In genomic region chr22:32622004-32622761, GRCh38 we compare ENCODE assay signal across 8 cellular contexts.
DNase-seq lines count a peak whose midpoint lies in the region; ATAC-seq and TF ChIP-seq lines count a peak whose summit lies in the region.

No MANE protein-coding gene starts in this region.

- H3K4me3 ChIP-seq in NT2/D1 (ENCODE audit: insufficient read length, low read depth) (no peak overlapping the region), fibroblast of pulmonary artery (replicated peaks; ENCODE audit: low read depth, low read length) (no peak overlapping the region), mucosa of stomach (ENCODE audit: low read length) (no peak overlapping the region), upper lobe of left lung (no peak overlapping the region)

- TF ChIP-seq EP300 in upper lobe of left lung (IDR thresholded peaks at IDR 0.05): peak in 2 of 4 donors; percentile 56 to 85

- H3K9me3 ChIP-seq in NT2/D1 (ENCODE audit: insufficient read depth, low read length): peaks cover 10% of the 10 kb centered on the region
- peaks cover 6% of the 10 kb centered on the region for H3K9me3 ChIP-seq in mucosa of stomach (ENCODE audit: control insufficient read depth, low read length)
- H3K9me3 ChIP-seq in upper lobe of left lung: no peaks in the 10 kb centered on the region

- no peak for TF ChIP-seq POLR2A in upper lobe of left lung (IDR thresholded peaks at IDR 0.05)

- H3K27me3 ChIP-seq in NT2/D1 (ENCODE audit: insufficient read depth, insufficient read length): no peaks in the 10 kb centered on the region
- H3K27me3 ChIP-seq in mucosa of stomach (ENCODE audit: control insufficient read depth, insufficient read depth, low read length): no peaks in the 10 kb centered on the region
- H3K27me3 ChIP-seq in upper lobe of left lung: no peaks in the 10 kb centered on the region

- H3K36me3 ChIP-seq in NT2/D1 (ENCODE audit: insufficient read depth, insufficient read length, low read length): no peaks in the 10 kb centered on the region
- no peaks in the 10 kb centered on the region for H3K36me3 ChIP-seq in mucosa of stomach (ENCODE audit: control insufficient read depth, insufficient read depth, low read length)
- H3K36me3 ChIP-seq in upper lobe of left lung: no peaks in the 10 kb centered on the region

- in situ Hi-C loops in GM13976 (cut with MboI; ENCODE audit: low sequenced_read_pairs, unreplicated experiment): no loop called here

- H3K4me1 ChIP-seq in NT2/D1 (ENCODE audit: insufficient read depth, insufficient read length): peaks cover 2% of the 10 kb centered on the region
- H3K4me1 ChIP-seq in mucosa of stomach (ENCODE audit: control insufficient read depth, insufficient read depth, low read length): peaks cover 16% of the 10 kb centered on the region
- H3K4me1 ChIP-seq in upper lobe of left lung: peaks cover 49 to 79% (median 54%) of the 10 kb centered on the region in 4 donors

- peak; percentile 85 for DNase-seq in NT2/D1 (ENCODE audit: low read depth, low spot score)
- DNase-seq in fibroblast of pulmonary artery (ENCODE audit: low read depth): peak; percentile 70
- DNase-seq in upper lobe of left lung: peak in 1 of 2 donors; percentile 55
- no peak for DNase-seq in stimulated activated naive CD4-positive, alpha-beta T cell treated with Interleukin-2 at 50 U/mL for 16 hours (lab: John Stamatoyannopoulos, UW)
- no peak for DNase-seq in GM13976 (ENCODE audit: low spot score)
- DNase-seq in activated CD4-positive, CD25-positive, alpha-beta regulatory T cell (lab: John Stamatoyannopoulos, UW): no peak
- DNase-seq in NCI-H2029 treated with DMSO at 0.1 percent for 48 hours (lab: John Stamatoyannopoulos, UW): no peak

- H3K9ac ChIP-seq in NT2/D1 (ENCODE audit: insufficient read length, low read depth) (peak overlapping the region; percentile 26), mucosa of stomach (ENCODE audit: low read length) (peak overlapping the region; percentile 48)

- ATAC-seq in upper lobe of left lung (ENCODE audit: low FRiP score in 2 of 2): peak; percentile 60 to 66

- TF ChIP-seq CTCF in fibroblast of pulmonary artery (IDR thresholded peaks at IDR 0.05; ENCODE audit: low read length, missing control alignments) (no peak), upper lobe of left lung (IDR thresholded peaks at IDR 0.05) (no peak), GM13976 (IDR thresholded peaks at IDR 0.05; ENCODE audit: borderline replicate concordance, control extremely low read depth, extremely low read depth, insufficient read depth, missing control alignments) (no peak)

- 33 to 35% methylated on average over 10 of the region's 10 CpGs for WGBS in upper lobe of left lung, 2 donors

- H3K27ac ChIP-seq in upper lobe of left lung: peak overlapping the region; percentile 86 to 94 (median 87)

Comparison
In these comparisons a context has a peak if more than half of its experiments do, and no peak if none do; other contexts are left out.
1. DNase-seq: peak in NT2/D1 (single experiment) and fibroblast of pulmonary artery (single experiment); none in stimulated activated naive CD4-positive, alpha-beta T cell treated with Interleukin-2 at 50 U/mL for 16 hours (single experiment), GM13976 (single experiment), activated CD4-positive, CD25-positive, alpha-beta regulatory T cell (0 of 4) and NCI-H2029 treated with DMSO at 0.1 percent for 48 hours (single experiment).